Comparison of ENCODE assay signal across 20 cellular contexts in genomic region chr3:197225579-197225978, GRCh38.
"Had no signal": no experiment of that assay in that cellular context is flagged by ENCODE, and none has a peak within 500 bp of the region (broad histone marks: within the 10 kb centered on the region; RNA-seq: fewer than 3 reads in every experiment).

No MANE protein-coding gene starts in this region.

- H3K27ac ChIP-seq: left ventricle myocardium inferior, lower lobe of right lung, neural progenitor cell, ovary, prostate gland, right lobe of liver, suprapubic skin, tibial artery, upper lobe of left lung, uterus had no signal

- H3K4me3 Mint-ChIP-seq: memory B cell; mesothelial cell of epicardium; natural killer cell; neural progenitor cell; stimulated activated effector memory CD8-positive, alpha-beta T cell treated with anti-CD3 and anti-CD28 coated beads, Interleukin-12 subunit alpha, Interleukin-12 subunit beta, amount 100 ng/mL, for 72 hours had no signal

- H2AFZ ChIP-seq: neural progenitor cell had no signal

- H3K27me3 Mint-ChIP-seq: memory B cell had no signal

- H3K36me3 Mint-ChIP-seq: memory B cell; mesothelial cell of epicardium; natural killer cell; neural progenitor cell; stimulated activated effector memory CD8-positive, alpha-beta T cell treated with anti-CD3 and anti-CD28 coated beads, Interleukin-12 subunit alpha, Interleukin-12 subunit beta, amount 100 ng/mL, for 72 hours had no signal

- H3K9me3 Mint-ChIP-seq: memory B cell; mesothelial cell of epicardium; natural killer cell; neural progenitor cell; stimulated activated effector memory CD8-positive, alpha-beta T cell treated with anti-CD3 and anti-CD28 coated beads, Interleukin-12 subunit alpha, Interleukin-12 subunit beta, amount 100 ng/mL, for 72 hours had no signal

- H3K4me3 ChIP-seq: left ventricle myocardium inferior, lower lobe of right lung, neural progenitor cell, ovary, prostate gland, right lobe of liver, suprapubic skin, tibial artery, upper lobe of left lung, uterus had no signal

- H3K4me1 ChIP-seq: prostate gland, tibial artery, uterus had no signal

- H3K36me3 ChIP-seq: left ventricle myocardium inferior, lower lobe of right lung, neural progenitor cell, ovary, prostate gland, right lobe of liver, suprapubic skin, tibial artery, upper lobe of left lung, uterus had no signal

- DNase-seq: dermis blood vessel endothelial cell; effector CD8-positive, alpha-beta T cell; islet precursor cell; left ventricle myocardium inferior; lower lobe of right lung; natural killer cell; ovary; right lobe of liver; stimulated activated CD4-positive, alpha-beta T cell treated with anti-CD3 and anti-CD28 coated beads, Interleukin-4, amount 100 ng/mL, for 1 hour; stimulated activated CD8-positive, alpha-beta memory T cell treated with anti-CD3 and anti-CD28 coated beads, Interleukin-4, amount 100 ng/mL, for 48 hours; stimulated activated naive CD8-positive, alpha-beta T cell treated with anti-CD3 and anti-CD28 coated beads, Interleukin-15, Interleukin-2, amounts not matched to agents 100 U/mL and 50 U/mL, for 24 hours; tibial artery; uterus had no signal

- H3K27me3 ChIP-seq: neural progenitor cell, ovary, right lobe of liver, suprapubic skin, tibial artery, upper lobe of left lung, uterus had no signal

- H3K4me2 ChIP-seq: neural progenitor cell had no signal

- H3K9ac ChIP-seq: neural progenitor cell had no signal

- ATAC-seq: lower lobe of right lung; natural killer cell; right lobe of liver; stimulated activated effector memory CD8-positive, alpha-beta T cell treated with anti-CD3 and anti-CD28 coated beads, Interleukin-12 subunit alpha, Interleukin-12 subunit beta, amount 100 ng/mL, for 72 hours; stimulated activated naive CD8-positive, alpha-beta T cell treated with anti-CD3 and anti-CD28 coated beads, Interleukin-15, Interleukin-2, amounts not matched to agents 100 U/mL and 50 U/mL, for 24 hours had no signal

- H3K9me3 ChIP-seq: left ventricle myocardium inferior, lower lobe of right lung, ovary, prostate gland, right lobe of liver, suprapubic skin, tibial artery, upper lobe of left lung, uterus had no signal

- H3K27ac Mint-ChIP-seq: memory B cell; natural killer cell; neural progenitor cell; stimulated activated effector memory CD8-positive, alpha-beta T cell treated with anti-CD3 and anti-CD28 coated beads, Interleukin-12 subunit alpha, Interleukin-12 subunit beta, amount 100 ng/mL, for 72 hours had no signal
